In the genomic region with DNA sequence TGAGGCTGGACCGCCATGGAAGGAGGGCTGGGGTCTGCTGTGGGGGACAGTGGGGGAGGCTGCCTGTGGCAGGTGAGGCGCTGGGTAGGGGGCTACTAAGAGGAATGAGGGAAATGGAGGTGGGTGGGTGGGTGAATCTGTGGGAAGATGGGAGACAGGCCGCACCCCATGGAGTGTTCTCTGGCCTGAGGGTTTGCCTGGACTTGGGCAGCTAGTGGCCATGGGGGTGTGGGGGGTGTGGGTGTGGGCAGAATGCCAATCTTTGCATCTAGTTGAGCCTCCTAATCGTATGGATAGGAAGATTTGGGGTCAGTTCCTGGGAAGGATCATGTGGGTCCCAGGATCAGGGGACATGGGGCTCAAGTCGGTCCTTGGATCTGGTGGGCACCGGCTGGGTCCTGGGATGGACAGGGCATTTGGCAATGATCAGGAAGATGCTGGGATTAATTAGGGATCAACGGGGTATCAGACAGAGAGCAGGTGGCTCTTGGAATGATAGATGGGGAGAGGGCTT, we compare ENCODE assay signal across 8 cellular contexts. TPM values are rescaled to one million over a fixed set of nuclear protein-coding genes. Genes with fewer than 3 reads are reported as not detected.
DNase-seq lines count a peak whose midpoint lies in the region; ATAC-seq and TF ChIP-seq lines count a peak whose summit lies in the region.

No MANE protein-coding gene starts in this region.

- peak overlapping the region; percentile 23 to 75 (median 50) for H3K4me3 ChIP-seq in adrenal gland
- peak overlapping the region; percentile 70 to 75 for H3K4me3 ChIP-seq in left lung
- H3K4me3 ChIP-seq in tibial nerve: peak overlapping the region; percentile 59 to 79 (median 64)

- H3K36me3 Mint-ChIP-seq in activated T-cell treated with anti-CD3 and anti-CD28 coated beads, Interleukin-2, amount 50 U/mL, for 24 hours (ENCODE audit: low read depth): peaks cover 39% of the 10 kb centered on the region

- no peak for TF ChIP-seq POLR2A in adrenal gland (IDR thresholded peaks at IDR 0.05)
- no peak for TF ChIP-seq POLR2A in tibial nerve (IDR thresholded peaks at IDR 0.05)

- WGBS in adrenal gland, 4 donors: 38 to 48% (median 44%) methylated on average over 6 to 7 of the region's 7 CpGs
- 35 to 43% methylated on average over 7 of the region's 7 CpGs for WGBS in tibial nerve, 2 donors

- H3K4me3 Mint-ChIP-seq in activated T-cell treated with anti-CD3 and anti-CD28 coated beads, Interleukin-2, amount 50 U/mL, for 24 hours: peak overlapping the region; percentile 86

- H3K27ac ChIP-seq in adrenal gland: peak overlapping the region in 3 of 5 donors; percentile 3 to 78 (median 61)
- peak overlapping the region; percentile 71 to 76 for H3K27ac ChIP-seq in left lung
- H3K27ac ChIP-seq in tibial nerve: peak overlapping the region; percentile 64 to 88 (median 86)

- DNase-seq in activated T-cell treated with anti-CD3 and anti-CD28 coated beads, Interleukin-2, amount 50 U/mL, for 24 hours: no peak
- no peak for DNase-seq in activated T-cell treated with anti-CD3 and anti-CD28 coated beads, Interleukin-2, amount 50 U/mL, for 48 hours
- DNase-seq in adrenal gland (peak in 2 of 7 donors; percentile 56 to 58), left lung (no peak), tibial nerve (ENCODE audit: low spot score in 2 of 2) (no peak), NCI-H1417 (lab: John Stamatoyannopoulos, UW) (no peak), NCI-H82 treated with DMSO at 0.1 percent for 48 hours (lab: John Stamatoyannopoulos, UW; ENCODE audit: unreplicated experiment) (no peak)

- no peak for TF ChIP-seq CTCF in adrenal gland (IDR thresholded peaks at IDR 0.05)
- no peak for TF ChIP-seq CTCF in left lung (IDR thresholded peaks at IDR 0.05)
- TF ChIP-seq CTCF in tibial nerve (IDR thresholded peaks at IDR 0.05): no peak

- H3K9me3 ChIP-seq in adrenal gland (replicated peaks in 1 of 3) (no peaks in the 10 kb centered on the region), left lung (no peaks in the 10 kb centered on the region), tibial nerve (no peaks in the 10 kb centered on the region)

- peaks cover 3 to 6% of the 10 kb centered on the region in 2 donors for H3K4me1 ChIP-seq in adrenal gland (replicated peaks in 1 of 2)
- H3K4me1 ChIP-seq in left lung: peaks cover 0 to 21% of the 10 kb centered on the region in 2 donors
- peaks cover 0 to 27% (median 13%) of the 10 kb centered on the region in 4 donors for H3K4me1 ChIP-seq in tibial nerve

- no peaks in the 10 kb centered on the region for H3K27me3 Mint-ChIP-seq in activated T-cell treated with anti-CD3 and anti-CD28 coated beads, Interleukin-2, amount 50 U/mL, for 24 hours

- ATAC-seq in left lung (no peak), HG02938 (IDR thresholded peaks at IDR 0.05; ENCODE audit: unreplicated experiment) (no peak)

- H3K4me1 Mint-ChIP-seq in activated T-cell treated with anti-CD3 and anti-CD28 coated beads, Interleukin-2, amount 50 U/mL, for 24 hours (ENCODE audit: low read depth): peaks cover 39% of the 10 kb centered on the region

- H3K9me3 Mint-ChIP-seq in activated T-cell treated with anti-CD3 and anti-CD28 coated beads, Interleukin-2, amount 50 U/mL, for 24 hours: no peaks in the 10 kb centered on the region

- H3K27me3 ChIP-seq in adrenal gland (no peaks in the 10 kb centered on the region), left lung (no peaks in the 10 kb centered on the region), tibial nerve (no peaks in the 10 kb centered on the region)

- intact Hi-C loops in adrenal gland (cut with DNase I): no loop called here
- intact Hi-C loops in left lung (cut with DNase I): no loop called here

- no peak for TF ChIP-seq EP300 in tibial nerve (IDR thresholded peaks at IDR 0.05)

- H3K36me3 ChIP-seq in adrenal gland (replicated peaks in 1 of 2): no peaks in the 10 kb centered on the region
- peaks cover 0 to 25% of the 10 kb centered on the region in 2 donors for H3K36me3 ChIP-seq in left lung
- H3K36me3 ChIP-seq in tibial nerve: peaks cover 0 to 24% (median 0%) of the 10 kb centered on the region in 3 donors

- H3K27ac Mint-ChIP-seq in activated T-cell treated with anti-CD3 and anti-CD28 coated beads, Interleukin-2, amount 50 U/mL, for 24 hours: peak overlapping the region; percentile 86

RNA-seq across cellular contexts. Expression of a gene that starts 0.5 kb away (rescaled TPM):
- total RNA-seq in adrenal gland: 10 to 100 TPM; 15.5 to 97.4 (median 29.0) TPM
- polyA plus RNA-seq in adrenal gland: 10 to 100 TPM in 2 of 3 donors, 1 to 10 TPM in 1; 1.6 to 64.8 (median 33.1) TPM
- total RNA-seq in left lung: 10 to 100 TPM; 42.2 to 48.9 TPM
- 10 to 100 TPM; 13.2 to 34.1 (median 25.3) TPM for total RNA-seq in tibial nerve

RNA-seq across cellular contexts. Expression of a gene that starts 21.1 kb away (rescaled TPM):
- total RNA-seq in adrenal gland (1 to 10 TPM; 1.6 to 6.3 (median 4.1) TPM), left lung (10 to 100 TPM; 11.8 to 15.9 TPM), tibial nerve (10 to 100 TPM in 2 of 4 donors, 1 to 10 TPM in 2; 6.6 to 17.1 (median 8.9) TPM)
- polyA plus RNA-seq in adrenal gland: 1 to 10 TPM in 2 of 3 donors, under 1 TPM in 1; 0.90 to 8.6 (median 8.1) TPM

RNA-seq across cellular contexts. Expression of a gene that starts 34.4 kb away (rescaled TPM):
- total RNA-seq in adrenal gland (100 to 1,000 TPM; 122 to 285 (median 184) TPM), left lung (100 to 1,000 TPM; 249 to 294 TPM), tibial nerve (100 to 1,000 TPM; 143 to 156 (median 145) TPM)
- 100 to 1,000 TPM in 2 of 3 donors, 10 to 100 TPM in 1; 62.1 to 352 (median 105) TPM for polyA plus RNA-seq in adrenal gland

RNA-seq across cellular contexts. Expression of a gene that starts 48.3 kb away (rescaled TPM):
- total RNA-seq in adrenal gland (100 to 1,000 TPM in 1 of 8 donors, 10 to 100 TPM in 7; 38.8 to 131 (median 66.6) TPM), left lung (10 to 100 TPM; 29.7 to 37.3 TPM), tibial nerve (10 to 100 TPM; 45.8 to 68.6 (median 61.3) TPM)
- 10 to 100 TPM; 17.0 to 51.1 (median 41.7) TPM for polyA plus RNA-seq in adrenal gland
